Comparison of ENCODE assay signal across 37 cellular contexts in genomic region chr9:126907058-126907457, GRCh38.
"Had no signal": no experiment of that assay in that cellular context is flagged by ENCODE, and none has a peak within 500 bp of the region (broad histone marks: within the 10 kb centered on the region; RNA-seq: fewer than 3 reads in every experiment).

No MANE protein-coding gene starts in this region.

- ATAC-seq: activated CD4-positive, alpha-beta T cell treated with anti-CD3 and anti-CD28 coated beads for 36 hours; activated CD4-positive, CD25-positive, alpha-beta regulatory T cell treated with anti-CD3 and anti-CD28 coated beads, Interleukin-2, amount 50 U/mL, for 24 hours; activated CD8-positive, alpha-beta memory T cell treated with anti-CD3 and anti-CD28 coated beads, Interleukin-2, amount 10 ng/mL, durations not matched to agents 7 days and 5 days; activated CD8-positive, alpha-beta T cell treated with anti-CD3 and anti-CD28 coated beads, Interleukin-2, amount 10 ng/mL, durations not matched to agents 7 days and 5 days; activated naive CD8-positive, alpha-beta T cell treated with anti-CD3 and anti-CD28 coated beads, Interleukin-2, amount 50 U/mL, for 24 hours had no signal

- DNase-seq: activated CD4-positive, alpha-beta memory T cell treated with anti-CD3 and anti-CD28 coated beads, Interleukin-2, amount 10 ng/mL, durations not matched to agents 7 days and 5 days; activated CD4-positive, alpha-beta T cell treated with anti-CD3 and anti-CD28 coated beads for 1 hour; activated CD4-positive, alpha-beta T cell treated with anti-CD3 and anti-CD28 coated beads for 36 hours; activated CD4-positive, alpha-beta T cell treated with anti-CD3 and anti-CD28 coated beads for 48 hours; activated CD4-positive, alpha-beta T cell treated with anti-CD3 and anti-CD28 coated beads, Interleukin-2, amount 10 ng/mL, durations not matched to agents 7 days and 5 days; activated CD4-positive, alpha-beta T cell treated with anti-CD3 and anti-CD28 coated beads, Interleukin-2, amount 50 U/mL, for 48 hours; activated CD4-positive, CD25-positive, alpha-beta regulatory T cell; activated CD8-positive, alpha-beta memory T cell treated with anti-CD3 and anti-CD28 coated beads for 24 hours; activated CD8-positive, alpha-beta memory T cell treated with anti-CD3 and anti-CD28 coated beads, Interleukin-2, amount 10 ng/mL, durations not matched to agents 7 days and 5 days; activated CD8-positive, alpha-beta memory T cell treated with anti-CD3 and anti-CD28 coated beads, Interleukin-2, amount 50 U/mL, for 48 hours; activated CD8-positive, alpha-beta T cell treated with anti-CD3 and anti-CD28 coated beads, Interleukin-2, amount 10 ng/mL, durations not matched to agents 7 days and 5 days; activated effector memory CD4-positive, alpha-beta T cell treated with Interleukin-2 at 50 U/mL for 16 hours; activated gamma-delta T cell; activated naive CD4-positive, alpha-beta T cell treated with anti-CD3 and anti-CD28 coated beads, Interleukin-2, amount 10 ng/mL, durations not matched to agents 7 days and 5 days; activated naive CD4-positive, alpha-beta T cell treated with Interleukin-2 at 50 U/mL for 16 hours; activated naive CD8-positive, alpha-beta T cell treated with anti-CD3 and anti-CD28 coated beads, Interleukin-2, amount 10 ng/mL, durations not matched to agents 7 days and 5 days; activated naive CD8-positive, alpha-beta T cell treated with anti-CD3 and anti-CD28 coated beads, Interleukin-2, amount 50 U/mL, for 24 hours; activated T-cell treated with anti-CD3 and anti-CD28 coated beads, Interleukin-2, amount 50 U/mL, for 24 hours; activated T-cell treated with anti-CD3 and anti-CD28 coated beads, Interleukin-2, amount 50 U/mL, for 48 hours; amygdala; anterior cingulate cortex; caudate nucleus; cerebellar nuclear complex; T-helper 1 cell; T-helper 2 cell; T-helper 9 cell had no signal

- H3K27ac Mint-ChIP-seq: activated CD4-positive, alpha-beta memory T cell treated with anti-CD3 and anti-CD28 coated beads, Interleukin-2, amount 10 ng/mL, durations not matched to agents 7 days and 5 days; activated CD4-positive, alpha-beta T cell treated with anti-CD3 and anti-CD28 coated beads for 36 hours; activated CD4-positive, alpha-beta T cell treated with anti-CD3 and anti-CD28 coated beads, Interleukin-2, amount 10 ng/mL, durations not matched to agents 7 days and 5 days; activated CD8-positive, alpha-beta memory T cell treated with anti-CD3 and anti-CD28 coated beads, Interleukin-2, amount 10 ng/mL, durations not matched to agents 7 days and 5 days; activated CD8-positive, alpha-beta T cell treated with anti-CD3 and anti-CD28 coated beads, Interleukin-2, amount 10 ng/mL, durations not matched to agents 7 days and 5 days; activated naive CD4-positive, alpha-beta T cell treated with anti-CD3 and anti-CD28 coated beads, Interleukin-2, amount 10 ng/mL, durations not matched to agents 7 days and 5 days; activated naive CD8-positive, alpha-beta T cell; activated naive CD8-positive, alpha-beta T cell treated with anti-CD3 and anti-CD28 coated beads, Interleukin-2, amount 10 ng/mL, durations not matched to agents 7 days and 5 days; activated naive CD8-positive, alpha-beta T cell treated with anti-CD3 and anti-CD28 coated beads, Interleukin-2, amount 50 U/mL, for 24 hours; activated T-cell treated with anti-CD3 and anti-CD28 coated beads, Interleukin-2, amount 50 U/mL, for 24 hours; activated T-helper 2 cell treated with anti-CD3 and anti-CD28 coated beads, Interferon-gamma antibody, Interleukin-2, Interleukin-4, amounts not matched to agents 10 μg/mL and 5 μg/mL and 100 μg/mL, durations not matched to agents 14 hours and 24 hours and 36 hours; T-helper 1 cell treated with Interleukin-12 subunit alpha and Interleukin-12 subunit beta and Interleukin-4 antibody, amounts not matched to agents 30 μg/mL and 1 μg/mL, for 36 hours; T-helper 2 cell treated with Interferon-gamma antibody and Interleukin-4, amounts not matched to agents 5 μg/mL and 100 μg/mL, for 36 hours had no signal

- H3K27ac ChIP-seq: ascending aorta, cardiac muscle cell, VCaP had no signal

- H3K27me3 Mint-ChIP-seq: activated T-cell treated with anti-CD3 and anti-CD28 coated beads, Interleukin-2, amount 50 U/mL, for 24 hours had no signal

- H3K9me3 Mint-ChIP-seq: activated CD4-positive, alpha-beta memory T cell treated with anti-CD3 and anti-CD28 coated beads, Interleukin-2, amount 10 ng/mL, durations not matched to agents 7 days and 5 days; activated naive CD4-positive, alpha-beta T cell treated with anti-CD3 and anti-CD28 coated beads, Interleukin-2, amount 10 ng/mL, durations not matched to agents 7 days and 5 days; activated naive CD4-positive, alpha-beta T cell treated with anti-CD3 and anti-CD28 coated beads, Interleukin-2, amount 50 U/mL, for 24 hours; activated naive CD8-positive, alpha-beta T cell treated with anti-CD3 and anti-CD28 coated beads, Interleukin-2, amount 10 ng/mL, durations not matched to agents 7 days and 5 days; T-helper 1 cell treated with Interleukin-12 subunit alpha and Interleukin-12 subunit beta and Interleukin-4 antibody, amounts not matched to agents 30 μg/mL and 1 μg/mL, for 36 hours; T-helper 2 cell treated with Interferon-gamma antibody and Interleukin-4, amounts not matched to agents 5 μg/mL and 100 μg/mL, for 36 hours had no signal

- H3K4me3 ChIP-seq: ascending aorta, cardiac muscle cell had no signal

- H3K4me3 Mint-ChIP-seq: activated CD4-positive, alpha-beta memory T cell treated with anti-CD3 and anti-CD28 coated beads, Interleukin-2, amount 10 ng/mL, durations not matched to agents 7 days and 5 days; activated CD4-positive, alpha-beta T cell treated with anti-CD3 and anti-CD28 coated beads for 36 hours; activated CD4-positive, alpha-beta T cell treated with anti-CD3 and anti-CD28 coated beads, Interleukin-2, amount 10 ng/mL, durations not matched to agents 7 days and 5 days; activated CD8-positive, alpha-beta memory T cell treated with anti-CD3 and anti-CD28 coated beads, Interleukin-2, amount 10 ng/mL, durations not matched to agents 7 days and 5 days; activated CD8-positive, alpha-beta T cell treated with anti-CD3 and anti-CD28 coated beads, Interleukin-2, amount 10 ng/mL, durations not matched to agents 7 days and 5 days; activated naive CD4-positive, alpha-beta T cell treated with anti-CD3 and anti-CD28 coated beads, Interleukin-2, amount 10 ng/mL, durations not matched to agents 7 days and 5 days; activated naive CD4-positive, alpha-beta T cell treated with anti-CD3 and anti-CD28 coated beads, Interleukin-2, amount 50 U/mL, for 24 hours; activated naive CD8-positive, alpha-beta T cell; activated naive CD8-positive, alpha-beta T cell treated with anti-CD3 and anti-CD28 coated beads, Interleukin-2, amount 10 ng/mL, durations not matched to agents 7 days and 5 days; activated naive CD8-positive, alpha-beta T cell treated with anti-CD3 and anti-CD28 coated beads, Interleukin-2, amount 50 U/mL, for 24 hours; activated T-cell treated with anti-CD3 and anti-CD28 coated beads, Interleukin-2, amount 50 U/mL, for 24 hours; brain; central memory CD8-positive, alpha-beta T cell; T-helper 1 cell treated with Interleukin-12 subunit alpha and Interleukin-12 subunit beta and Interleukin-4 antibody, amounts not matched to agents 30 μg/mL and 1 μg/mL, for 36 hours; T-helper 2 cell treated with Interferon-gamma antibody and Interleukin-4, amounts not matched to agents 5 μg/mL and 100 μg/mL, for 36 hours had no signal

- H3K36me3 Mint-ChIP-seq: activated CD8-positive, alpha-beta memory T cell treated with anti-CD3 and anti-CD28 coated beads, Interleukin-2, amount 10 ng/mL, durations not matched to agents 7 days and 5 days; activated naive CD4-positive, alpha-beta T cell treated with anti-CD3 and anti-CD28 coated beads, Interleukin-2, amount 10 ng/mL, durations not matched to agents 7 days and 5 days; activated naive CD4-positive, alpha-beta T cell treated with anti-CD3 and anti-CD28 coated beads, Interleukin-2, amount 50 U/mL, for 24 hours; activated naive CD8-positive, alpha-beta T cell; activated naive CD8-positive, alpha-beta T cell treated with anti-CD3 and anti-CD28 coated beads, Interleukin-2, amount 10 ng/mL, durations not matched to agents 7 days and 5 days; brain had no signal

- H3K36me3 ChIP-seq: ascending aorta, cardiac muscle cell had no signal

- H3K4me1 ChIP-seq: ascending aorta had no signal

- H3K27me3 ChIP-seq: ascending aorta had no signal

- H3K4me1 Mint-ChIP-seq: activated CD4-positive, alpha-beta memory T cell treated with anti-CD3 and anti-CD28 coated beads, Interleukin-2, amount 10 ng/mL, durations not matched to agents 7 days and 5 days; activated CD4-positive, alpha-beta T cell treated with anti-CD3 and anti-CD28 coated beads for 36 hours; activated CD4-positive, alpha-beta T cell treated with anti-CD3 and anti-CD28 coated beads, Interleukin-2, amount 10 ng/mL, durations not matched to agents 7 days and 5 days; activated CD8-positive, alpha-beta memory T cell treated with anti-CD3 and anti-CD28 coated beads, Interleukin-2, amount 10 ng/mL, durations not matched to agents 7 days and 5 days; activated naive CD4-positive, alpha-beta T cell treated with anti-CD3 and anti-CD28 coated beads, Interleukin-2, amount 10 ng/mL, durations not matched to agents 7 days and 5 days; activated naive CD4-positive, alpha-beta T cell treated with anti-CD3 and anti-CD28 coated beads, Interleukin-2, amount 50 U/mL, for 24 hours; activated naive CD8-positive, alpha-beta T cell treated with anti-CD3 and anti-CD28 coated beads, Interleukin-2, amount 10 ng/mL, durations not matched to agents 7 days and 5 days; activated naive CD8-positive, alpha-beta T cell treated with anti-CD3 and anti-CD28 coated beads, Interleukin-2, amount 50 U/mL, for 24 hours; brain; central memory CD8-positive, alpha-beta T cell had no signal
